13 cellular contexts compared by ENCODE assay signal in genomic region chr17:31467502-31468256, GRCh38.
A peak's percentile ranks its signal among the peaks of the same experiment; 100 is the strongest.
DNase-seq lines count a peak whose midpoint lies in the region; ATAC-seq and TF ChIP-seq lines count a peak whose summit lies in the region.
"Had no signal": no experiment of that assay in that cellular context is flagged by ENCODE, and none has a peak within 500 bp of the region (broad histone marks: within the 10 kb centered on the region; RNA-seq: fewer than 3 reads in every experiment).

No MANE protein-coding gene starts in this region.

- no peaks in the 10 kb centered on the region for H3K4me1 ChIP-seq in endocrine pancreas (ENCODE audit: control insufficient read depth, insufficient read depth, low read length)
- H3K4me1 ChIP-seq in liver (ENCODE audit: control insufficient read depth in 4 of 4, insufficient read depth in 4 of 4, low read length in 3 of 4) = peaks cover 3 to 13% (median 11%) of the 10 kb centered on the region in 4 donors

- H3K9ac ChIP-seq in endocrine pancreas (ENCODE audit: control insufficient read depth, insufficient read depth, low read length) (peak overlapping the region; percentile 48), liver (ENCODE audit: low read depth in 1 of 2, low read length in 2 of 2) (peak overlapping the region in 1 of 2 donors; percentile 39)

- H3K36me3 Mint-ChIP-seq in activated naive CD4-positive, alpha-beta T cell treated with anti-CD3 and anti-CD28 coated beads, Interleukin-2, amount 50 U/mL, for 72 hours = no peaks in the 10 kb centered on the region
- no peaks in the 10 kb centered on the region for H3K36me3 Mint-ChIP-seq in activated naive CD4-positive, alpha-beta T cell treated with anti-CD3 and anti-CD28 coated beads for 36 hours (ENCODE audit: low read depth)
- no peaks in the 10 kb centered on the region for H3K36me3 Mint-ChIP-seq in T-helper 2 cell treated with Interferon-gamma antibody and Interleukin-4, amounts not matched to agents 5 μg/mL and 100 μg/mL, for 36 hours (ENCODE audit: low read depth)

- no peaks in the 10 kb centered on the region for H3K9me3 ChIP-seq in endocrine pancreas (ENCODE audit: control insufficient read depth, low read length)
- no peaks in the 10 kb centered on the region for H3K9me3 ChIP-seq in liver (ENCODE audit: control insufficient read depth in 4 of 4, low read length in 3 of 4)

- DNase-seq in activated naive CD4-positive, alpha-beta T cell treated with anti-CD3 and anti-CD28 coated beads, Interleukin-2, amount 50 U/mL, for 72 hours (ENCODE audit: low spot score in 2 of 2) = no peak
- no peak for DNase-seq in activated naive CD4-positive, alpha-beta T cell treated with anti-CD3 and anti-CD28 coated beads for 36 hours
- no peak for DNase-seq in T-helper 2 cell treated with Interferon-gamma antibody and Interleukin-4, amounts not matched to agents 5 μg/mL and 100 μg/mL, for 36 hours (ENCODE audit: low spot score)
- no peak for DNase-seq in activated T-cell treated with anti-CD3 and anti-CD28 coated beads for 4 hours
- DNase-seq: activated T-cell treated with anti-CD3 and anti-CD28 coated beads, Interleukin-2, amount 50 U/mL, for 48 hours; IMR-90; NCI-H187 treated with DMSO at 0.1 percent for 48 hours; nephron progenitor cell had no signal

- H3K27me3 Mint-ChIP-seq in activated naive CD4-positive, alpha-beta T cell treated with anti-CD3 and anti-CD28 coated beads for 36 hours (ENCODE audit: low read depth) = no peaks in the 10 kb centered on the region
- H3K27me3 Mint-ChIP-seq in T-helper 2 cell treated with Interferon-gamma antibody and Interleukin-4, amounts not matched to agents 5 μg/mL and 100 μg/mL, for 36 hours (ENCODE audit: low read depth) = peaks cover 3% of the 10 kb centered on the region

- TF ChIP-seq CTCF in liver (IDR thresholded peaks at IDR 0.05; ENCODE audit: low read depth, low read length, missing input control) = no peak

- peak in 1 of 2 donors; percentile 47 for TF ChIP-seq RAD21 in liver (IDR thresholded peaks at IDR 0.05)

- peak overlapping the region; percentile 53 to 81 for H3K27ac Mint-ChIP-seq in activated naive CD4-positive, alpha-beta T cell treated with anti-CD3 and anti-CD28 coated beads, Interleukin-2, amount 50 U/mL, for 72 hours
- no peak overlapping the region for H3K27ac Mint-ChIP-seq in activated naive CD4-positive, alpha-beta T cell treated with anti-CD3 and anti-CD28 coated beads for 36 hours
- no peak overlapping the region for H3K27ac Mint-ChIP-seq in T-helper 2 cell treated with Interferon-gamma antibody and Interleukin-4, amounts not matched to agents 5 μg/mL and 100 μg/mL, for 36 hours
- H3K27ac Mint-ChIP-seq: nephron progenitor cell had no signal

- H3K36me3 ChIP-seq in endocrine pancreas (ENCODE audit: control insufficient read depth, insufficient read depth, low read length) (no peaks in the 10 kb centered on the region), liver (ENCODE audit: control insufficient read depth in 4 of 4, insufficient read depth in 3 of 4, low read depth in 1 of 4, low read length in 3 of 4) (no peaks in the 10 kb centered on the region)

- H3K4me3 ChIP-seq in endocrine pancreas (ENCODE audit: control insufficient read depth, insufficient read depth, low read length) (no peak overlapping the region), liver (ENCODE audit: low read depth in 1 of 3, low read length in 3 of 3) (no peak overlapping the region)

- H3K27ac ChIP-seq in liver (ENCODE audit: low read depth in 1 of 2, low read length in 2 of 2) = no peak overlapping the region
- H3K27ac ChIP-seq in temporal lobe (ENCODE audit: low read depth, low read length) = peak overlapping the region; percentile 95

- intact Hi-C loops in activated naive CD4-positive, alpha-beta T cell treated with anti-CD3 and anti-CD28 coated beads for 36 hours (cut with micrococcal nuclease) = no loop called here

- CTCF ChIA-PET in activated naive CD4-positive, alpha-beta T cell treated with anti-CD3 and anti-CD28 coated beads for 36 hours (lab: Charles Lee) = interaction anchor here (0.9 to 1.6 kb wide), 2 partner anchors 11 to 57 kb away, joined by 4 to 5 read pairs; no protein-coding TSS in a partner anchor

- no peak overlapping the region for H3K4me3 Mint-ChIP-seq in activated naive CD4-positive, alpha-beta T cell treated with anti-CD3 and anti-CD28 coated beads for 36 hours
- no peak overlapping the region for H3K4me3 Mint-ChIP-seq in T-helper 2 cell treated with Interferon-gamma antibody and Interleukin-4, amounts not matched to agents 5 μg/mL and 100 μg/mL, for 36 hours
- H3K4me3 Mint-ChIP-seq: central memory CD8-positive, alpha-beta T cell; nephron progenitor cell had no signal

- no peaks in the 10 kb centered on the region for H3K27me3 ChIP-seq in endocrine pancreas (ENCODE audit: control insufficient read depth, insufficient read depth, low read length)
- H3K27me3 ChIP-seq in liver (ENCODE audit: control insufficient read depth in 4 of 4, insufficient read depth in 4 of 4, low read length in 3 of 4) = no peaks in the 10 kb centered on the region

- no peaks in the 10 kb centered on the region for H3K9me3 Mint-ChIP-seq in activated naive CD4-positive, alpha-beta T cell treated with anti-CD3 and anti-CD28 coated beads, Interleukin-2, amount 50 U/mL, for 72 hours
- no peaks in the 10 kb centered on the region for H3K9me3 Mint-ChIP-seq in activated naive CD4-positive, alpha-beta T cell treated with anti-CD3 and anti-CD28 coated beads for 36 hours
- H3K9me3 Mint-ChIP-seq in T-helper 2 cell treated with Interferon-gamma antibody and Interleukin-4, amounts not matched to agents 5 μg/mL and 100 μg/mL, for 36 hours = no peaks in the 10 kb centered on the region
- H3K9me3 Mint-ChIP-seq: central memory CD8-positive, alpha-beta T cell; nephron progenitor cell had no signal

- 48% methylated on average over 11 of the region's 11 CpGs for WGBS in liver

- ATAC-seq in activated naive CD4-positive, alpha-beta T cell treated with anti-CD3 and anti-CD28 coated beads, Interleukin-2, amount 50 U/mL, for 72 hours = no peak
- no peak for ATAC-seq in HG03520 (IDR thresholded peaks at IDR 0.05; ENCODE audit: unreplicated experiment)

- H3K4me1 Mint-ChIP-seq in activated naive CD4-positive, alpha-beta T cell treated with anti-CD3 and anti-CD28 coated beads for 36 hours (ENCODE audit: low read depth) = no peaks in the 10 kb centered on the region
- peaks cover 9% of the 10 kb centered on the region for H3K4me1 Mint-ChIP-seq in T-helper 2 cell treated with Interferon-gamma antibody and Interleukin-4, amounts not matched to agents 5 μg/mL and 100 μg/mL, for 36 hours (ENCODE audit: low read depth)

TF ChIP-seq in liver, 16 proteins besides CTCF, POLR2A, EP300 and RAD21 (continues in another document):
- TF ChIP-seq HNF4G (IDR thresholded peaks at IDR 0.05) (peak; percentile 51), SP1 (IDR thresholded peaks at IDR 0.05) (peak; percentile 85), FOXA2 (IDR thresholded peaks at IDR 0.05) (no peak), EGR1 (IDR thresholded peaks at IDR 0.05; ENCODE audit: low read depth in 2 of 2) (no peak), HNF4A (conservative IDR thresholded peaks at IDR 0.05) (peak; percentile 77 to 81), TAF1 (conservative IDR thresholded peaks at IDR 0.05) (no peak), NR2F2 (IDR thresholded peaks at IDR 0.05) (no peak), JUND (IDR thresholded peaks at IDR 0.05) (peak in 1 of 2 donors; percentile 55), RXRA (IDR thresholded peaks at IDR 0.05) (peak; percentile 90 to 96), YY1 (IDR thresholded peaks at IDR 0.05) (peak; percentile 49), FOXA1 (IDR thresholded peaks at IDR 0.05) (no peak), ATF3 (IDR thresholded peaks at IDR 0.05) (no peak), REST (IDR thresholded peaks at IDR 0.05) (peak; percentile 24), MAX (IDR thresholded peaks at IDR 0.05) (no peak)

Comparison
In these comparisons a context has a peak if more than half of its experiments do, and no peak if none do; other contexts are left out.
1. H3K27ac Mint-ChIP-seq: peak in activated naive CD4-positive, alpha-beta T cell treated with anti-CD3 and anti-CD28 coated beads, Interleukin-2, amount 50 U/mL, for 72 hours (2 of 2); none in activated naive CD4-positive, alpha-beta T cell treated with anti-CD3 and anti-CD28 coated beads for 36 hours (single experiment) and T-helper 2 cell treated with Interferon-gamma antibody and Interleukin-4, amounts not matched to agents 5 μg/mL and 100 μg/mL, for 36 hours (single experiment).